Comparison of ENCODE assay signal across 9 cellular contexts in genomic region chr11:123407124-123407995, GRCh38. TPM values are rescaled to one million over a fixed set of nuclear protein-coding genes. Genes with fewer than 3 reads are reported as not detected.
A peak's percentile ranks its signal among the peaks of the same experiment; 100 is the strongest.
DNase-seq lines count a peak whose midpoint lies in the region; ATAC-seq, FAIRE-seq and TF ChIP-seq lines count a peak whose summit lies in the region.
"Had no signal": no experiment of that assay in that cellular context is flagged by ENCODE, and none has a peak within 500 bp of the region (broad histone marks: within the 10 kb centered on the region; RNA-seq: fewer than 3 reads in every experiment).

No MANE protein-coding gene starts in this region.

- H3K36me3 Mint-ChIP-seq in Calu3 (ENCODE audit: insufficient read depth, unreplicated experiment) = no peaks in the 10 kb centered on the region

- H3K27ac Mint-ChIP-seq in Calu3 (ENCODE audit: unreplicated experiment) = no peak overlapping the region

- peak; percentile 94 for ATAC-seq in HepG2
- ATAC-seq in HG02840 (IDR thresholded peaks at IDR 0.05; ENCODE audit: low FRiP score, unreplicated experiment) = no peak

- intact Hi-C loops in Calu3 (cut with micrococcal nuclease; ENCODE audit: unreplicated experiment) (loop anchor here (1.0 kb wide), 1 partner anchor 71 kb away; no protein-coding TSS in a partner anchor), HepG2 (cut with micrococcal nuclease; ENCODE audit: unreplicated experiment) (loop anchor here (1.0 kb wide), 1 partner anchor 71 kb away; no protein-coding TSS in a partner anchor)

- no peak overlapping the region for H3K9ac ChIP-seq in HepG2 (ENCODE audit: insufficient read depth, low read depth, low read length)

- H3K9me3 Mint-ChIP-seq in Calu3 (ENCODE audit: low read depth, unreplicated experiment) = no peaks in the 10 kb centered on the region

- WGBS in HepG2 (ENCODE audit: low lambda C conversion rate) = 2% methylated on average over 7 of the region's 7 CpGs

- DNase-seq in Calu3 (peak; percentile 59), H54 (ENCODE audit: insufficient read length, low spot score) (peak; percentile 26), NCI-H1930 (lab: John Stamatoyannopoulos, UW) (peak; percentile 80 to 87), WERI-Rb-1 (peak; percentile 87), HepG2 (ENCODE audit: low spot score) (peak; percentile 58)
- peak; percentile 58 for DNase-seq in central memory CD4-positive, alpha-beta T cell
- peak; percentile 30 for DNase-seq in stimulated activated CD8-positive, alpha-beta memory T cell treated with anti-CD3 and anti-CD28 coated beads, Interleukin-15, amount 100 ng/mL, for 1 hour (ENCODE audit: low read depth)

- in situ Hi-C loops in HepG2 (cut with HindIII; ENCODE audit: extremely low pct_ligation_motif_present, low pct_unique_long_range_greater_than_20kb) = loop anchor here (5.0 kb wide), 1 partner anchor 70 kb away; no protein-coding TSS in a partner anchor

- peak; percentile 58 for TF ChIP-seq RAD21 in HepG2 (CRISPR knock-in tag; IDR thresholded peaks at IDR 0.05)

- TF ChIP-seq POLR2A in H54 (IDR thresholded peaks at IDR 0.05; ENCODE audit: low read depth, low read length) = no peak
- TF ChIP-seq POLR2A in HepG2 (IDR thresholded peaks at IDR 0.05; ENCODE audit: insufficient read depth in 1 of 2, low read depth in 2 of 2, low read length in 2 of 2) = no peak

- H3K4me1 ChIP-seq in HepG2 (ENCODE audit: insufficient read depth, low read length) = no peaks in the 10 kb centered on the region

- H3K27me3 Mint-ChIP-seq in Calu3 (ENCODE audit: unreplicated experiment) = peaks cover 42% of the 10 kb centered on the region

- CTCF ChIA-PET in Calu3 (lab: Charles Lee) (interaction anchor here (0.7 to 2.4 kb wide), 5 partner anchors 9 to 300 kb away, joined by 4 to 36 read pairs (median 5); no protein-coding TSS in a partner anchor), HepG2 (lab: Yijun Ruan, JAX; ENCODE audit: low intra/inter-chr PET ratio, low total read pairs) (interaction anchor here (0.6 to 2.6 kb wide), 3 partner anchors 68 to 146 kb away, joined by 3 to 31 read pairs (median 4); no protein-coding TSS in a partner anchor)

- POLR2A ChIA-PET in HepG2 (lab: Yijun Ruan, JAX) = interaction anchor here (1.3 kb wide), 1 partner anchor 71 kb away, joined by 6 read pairs; no protein-coding TSS in a partner anchor

- H3K27ac ChIP-seq in WERI-Rb-1 (peak overlapping the region; percentile 35), HepG2 (ENCODE audit: extremely low read length, insufficient read depth, low read length) (no peak overlapping the region)

- BruUV-seq in Calu3 (replicated peaks; lab: Mats Ljungman, UMichigan) (no TSS peak), HepG2 (replicated peaks; lab: Mats Ljungman, UMichigan) (no TSS peak)

- H3K9me3 ChIP-seq in WERI-Rb-1 (ENCODE audit: severe bottlenecking) (no peaks in the 10 kb centered on the region), HepG2 (ENCODE audit: low read length) (no peaks in the 10 kb centered on the region)

- no peak overlapping the region for H3K4me2 ChIP-seq in HepG2 (ENCODE audit: low read depth, low read length)

- H3K79me2 ChIP-seq in HepG2 (ENCODE audit: insufficient read depth, low read length) = no peaks in the 10 kb centered on the region

- FAIRE-seq in H54 (lab: Jason Lieb, UNC) = peak; percentile 95
- FAIRE-seq in HepG2 (lab: Jason Lieb, UNC) = peak; percentile 71
- FAIRE-seq: TTC549 had no signal

- no peak overlapping the region for H2AFZ ChIP-seq in HepG2 (ENCODE audit: low read length)

- no peak overlapping the region for H3K4me3 Mint-ChIP-seq in Calu3 (ENCODE audit: low read depth, unreplicated experiment)

- H3K36me3 ChIP-seq in WERI-Rb-1 = no peaks in the 10 kb centered on the region
- no peaks in the 10 kb centered on the region for H3K36me3 ChIP-seq in HepG2 (replicated peaks in 1 of 2; ENCODE audit: control insufficient read depth in 1 of 2, insufficient read depth in 2 of 2, low read length in 2 of 2)

- H3K4me1 Mint-ChIP-seq in Calu3 (ENCODE audit: low read depth, unreplicated experiment) = no peaks in the 10 kb centered on the region

- TF ChIP-seq EP300 in HepG2 (IDR thresholded peaks at IDR 0.05; ENCODE audit: low read depth in 2 of 2, low read length in 2 of 2) (no peak), HepG2 (CRISPR knock-in tag; IDR thresholded peaks at IDR 0.05; ENCODE audit: borderline replicate concordance) (no peak)

- no peak overlapping the region for H3K4me3 ChIP-seq in WERI-Rb-1 (ENCODE audit: low read depth, low read length)
- H3K4me3 ChIP-seq in HepG2 (replicated peaks in 1 of 3; ENCODE audit: insufficient read depth in 1 of 3, low read depth in 2 of 3, low read length in 3 of 3) = no peak overlapping the region

- TF ChIP-seq CTCF in Calu3 (IDR thresholded peaks at IDR 0.05; ENCODE audit: unreplicated experiment) (no peak), WERI-Rb-1 (IDR thresholded peaks at IDR 0.05; ENCODE audit: low read depth, low read length) (peak; percentile 79), HepG2 (CRISPR knock-in tag; IDR thresholded peaks at IDR 0.05) (peak; percentile 74)

- no peaks in the 10 kb centered on the region for H4K20me1 ChIP-seq in HepG2 (ENCODE audit: insufficient read depth, low read length)

- H3K27me3 ChIP-seq in WERI-Rb-1 (ENCODE audit: insufficient read depth, low read depth, severe bottlenecking) (no peaks in the 10 kb centered on the region), HepG2 (ENCODE audit: control insufficient read depth in 1 of 2, insufficient read depth in 2 of 2, low read length in 2 of 2) (peaks cover 0 to 24% of the 10 kb centered on the region in 2 experiments; a peak in 1 of 5 replicates)

TF ChIP-seq in HepG2, 621 proteins besides CTCF, POLR2A, EP300 and RAD21 (continues in another document):
- TF ChIP-seq ELF4 (CRISPR knock-in tag; IDR thresholded peaks at IDR 0.05; ENCODE audit: borderline replicate concordance) = no peak
- TF ChIP-seq NR3C1 (CRISPR knock-in tag; IDR thresholded peaks at IDR 0.05) = no peak
- no peak for TF ChIP-seq THAP11 (CRISPR knock-in tag; IDR thresholded peaks at IDR 0.05)
- no peak for TF ChIP-seq ZKSCAN8 (CRISPR knock-in tag; IDR thresholded peaks at IDR 0.05; ENCODE audit: borderline replicate concordance)
- no peak for TF ChIP-seq AGO2 (optimal IDR thresholded peaks at IDR 0.05; ENCODE audit: low read depth, low read length)
- peak; percentile 60; the same call in 1 of the 2 replicates for TF ChIP-seq TFAP4 (IDR thresholded peaks at IDR 0.05; ENCODE audit: borderline replicate concordance, low read depth)
- no peak for TF ChIP-seq MYPOP (CRISPR knock-in tag; IDR thresholded peaks at IDR 0.05)
- TF ChIP-seq JDP2 (CRISPR knock-in tag; IDR thresholded peaks at IDR 0.05; ENCODE audit: borderline replicate concordance) = no peak
- TF ChIP-seq SSRP1 (CRISPR knock-in tag; IDR thresholded peaks at IDR 0.05) = no peak
- no peak for TF ChIP-seq JUND (CRISPR knock-in tag; IDR thresholded peaks at IDR 0.05)
- no peak for TF ChIP-seq TMF1 (CRISPR knock-in tag; IDR thresholded peaks at IDR 0.05; ENCODE audit: low read depth)
- no peak for TF ChIP-seq SRSF4 (IDR thresholded peaks at IDR 0.05; ENCODE audit: low read depth, low read length, poor library complexity, severe bottlenecking)
- no peak for TF ChIP-seq EED (CRISPR knock-in tag; IDR thresholded peaks at IDR 0.05)
- no peak for TF ChIP-seq KDM5A (IDR thresholded peaks at IDR 0.05; ENCODE audit: borderline replicate concordance, low read length)
- no peak for TF ChIP-seq GTF2F1 (IDR thresholded peaks at IDR 0.05; ENCODE audit: low read length)
- no peak for TF ChIP-seq ZNF501 (CRISPR knock-in tag; IDR thresholded peaks at IDR 0.05)
- no peak for TF ChIP-seq ZNF775 (CRISPR knock-in tag; IDR thresholded peaks at IDR 0.05; ENCODE audit: borderline replicate concordance)

RNA-seq across cellular contexts. Expression of gene GRAMD1B, which starts 22.7 kb away (rescaled TPM):
- 5.9 and 8.2 TPM in 2 replicates for total RNA-seq in Calu3 (2022)
- total RNA-seq in HepG2 (2016; rRNA removed; fragmentation: Illumina TruSeq; extraction: Trizol) = not detected in 2 replicates
- not detected in 2 replicates for total RNA-seq in HepG2 (2016; cell fraction: cytosol; rRNA removed; fragmentation: Illumina TruSeq; extraction: Trizol; ENCODE audit: low read depth)
- not detected in 2 replicates for total RNA-seq in HepG2 (2016; cell fraction: insoluble cytoplasmic fraction; rRNA removed; fragmentation: Illumina TruSeq; extraction: Trizol)
- total RNA-seq in HepG2 (2016; cell fraction: membrane; rRNA removed; fragmentation: Illumina TruSeq; extraction: Trizol) = not detected in 2 replicates
- not detected in 2 replicates for total RNA-seq in HepG2 (2016; cell fraction: nucleus; rRNA removed; fragmentation: Illumina TruSeq; extraction: Trizol)
- 0.04 and 0.12 TPM in 2 replicates for polyA plus RNA-seq in HepG2 (2011; rRNA removed)
- 0.03 and 0.04 TPM in 2 replicates for polyA plus RNA-seq in HepG2 (2011; cell fraction: cytosol; rRNA removed)
- polyA plus RNA-seq in HepG2 (2011; cell fraction: nucleus; rRNA removed) = 0.13 and 0.16 TPM in 2 replicates
- polyA plus RNA-seq in HepG2 (2012) = 0.01 and 0.05 TPM in 2 replicates
- polyA plus RNA-seq in HepG2 (2016; cell fraction: cytosol; fragmentation: Illumina TruSeq; extraction: Trizol; ENCODE audit: low read depth) = not detected in 2 replicates
- not detected in 2 replicates for polyA plus RNA-seq in HepG2 (2016; cell fraction: insoluble cytoplasmic fraction; fragmentation: Illumina TruSeq; extraction: Trizol; ENCODE audit: low read depth)
- not detected in 2 replicates for polyA plus RNA-seq in HepG2 (2016; cell fraction: membrane; fragmentation: Illumina TruSeq; extraction: Trizol; ENCODE audit: low read depth)
- polyA plus RNA-seq in HepG2 (2016; cell fraction: nucleus; fragmentation: Illumina TruSeq; extraction: Trizol; ENCODE audit: insufficient read depth, low read depth) = 0.11 TPM in 1 of 2 replicates, not detected in the other
- polyA minus RNA-seq in HepG2 (2011; rRNA and poly(A)+ RNA removed; ENCODE audit: low replicate concordance) = 131 TPM in 1 of 2 replicates, not detected in the other
- polyA minus RNA-seq in HepG2 (2011; cell fraction: cytosol; rRNA and poly(A)+ RNA removed) = 0.44 TPM in 1 of 2 replicates, not detected in the other
- polyA minus RNA-seq in HepG2 (2011; cell fraction: nucleus; rRNA and poly(A)+ RNA removed) = 0.12 and 0.64 TPM in 2 replicates

Comparison
In these comparisons a context has a peak if more than half of its experiments do, and no peak if none do; other contexts are left out.
1. DNase-seq: peak in every context shown above with its lines; median percentile 87 in WERI-Rb-1; 84 in NCI-H1930; 59 in Calu3; 58 in central memory CD4-positive, alpha-beta T cell; 58 in HepG2; 30 in stimulated activated CD8-positive, alpha-beta memory T cell treated with anti-CD3 and anti-CD28 coated beads, Interleukin-15, amount 100 ng/mL, for 1 hour; 26 in H54.